In genomic region chr1:160308451-160309182, GRCh38 we compare ENCODE assay signal across 22 cellular contexts. TPM values are rescaled to one million over a fixed set of nuclear protein-coding genes. Genes with fewer than 3 reads are reported as not detected.
DNase-seq lines count a peak whose midpoint lies in the region; ATAC-seq, FAIRE-seq and TF ChIP-seq lines count a peak whose summit lies in the region.
"Had no signal": no experiment of that assay in that cellular context is flagged by ENCODE, and none has a peak within 500 bp of the region (broad histone marks: within the 10 kb centered on the region; RNA-seq: fewer than 3 reads in every experiment).

No MANE protein-coding gene starts in this region.

- H2BK15ac ChIP-seq in H1 (ENCODE audit: low read length) (no peak overlapping the region), mesenchymal stem cell (ENCODE audit: low read depth, poor library complexity, severe bottlenecking) (no peak overlapping the region)

- TF ChIP-seq POLR2A in H1 (IDR thresholded peaks at IDR 0.05; ENCODE audit: control extremely low read depth in 1 of 2, low read depth in 2 of 2, low read length in 2 of 2): no peak

- DNase-seq in H1 (ENCODE audit: low read depth in 1 of 2, low spot score in 2 of 2) (no peak), mesenchymal stem cell (no peak), KG1 (lab: John Stamatoyannopoulos, UW) (no peak), NCI-H2171 treated with DMSO at 0.1 percent for 48 hours (lab: John Stamatoyannopoulos, UW) (no peak)
- no peak for DNase-seq in activated naive CD4-positive, alpha-beta T cell treated with anti-CD3 and anti-CD28 coated beads, Interleukin-2, amount 50 U/mL, for 16 hours
- DNase-seq: activated CD8-positive, alpha-beta T cell treated with anti-CD3 and anti-CD28 coated beads for 36 hours; activated naive CD8-positive, alpha-beta T cell treated with anti-CD3 and anti-CD28 coated beads, Interleukin-2, amount 10 ng/mL, durations not matched to agents 7 days and 5 days; activated T-cell treated with anti-CD3 and anti-CD28 coated beads, Interleukin-2, amount 50 U/mL, for 4 hours; CD4-positive, alpha-beta T cell; NCI-H1417; SHP77 treated with DMSO at 0.1 percent for 48 hours; T-helper 2 cell had no signal

- H2AFZ ChIP-seq in H1 (ENCODE audit: low read length) (no peak overlapping the region), mesenchymal stem cell (ENCODE audit: low read depth, low read length) (no peak overlapping the region)

- H3K27me3 ChIP-seq in BLaER1 (no peaks in the 10 kb centered on the region), HUES48 (ENCODE audit: control insufficient read depth, insufficient read depth, low read length) (no peaks in the 10 kb centered on the region), H1 (replicated peaks in 1 of 4; ENCODE audit: control insufficient read depth in 3 of 4, extremely low read depth in 1 of 4, insufficient read depth in 3 of 4, low read length in 3 of 4) (no peaks in the 10 kb centered on the region), mesenchymal stem cell (ENCODE audit: control insufficient read depth in 1 of 2, insufficient read depth in 1 of 2, low read length in 2 of 2) (no peaks in the 10 kb centered on the region)
- H3K27me3 ChIP-seq: breast epithelium, gastroesophageal sphincter had no signal

- H3K4me1 ChIP-seq in BLaER1 (peaks cover 25% of the 10 kb centered on the region), HUES48 (ENCODE audit: control insufficient read depth, insufficient read depth, low read length) (peaks cover 29% of the 10 kb centered on the region), H1 (replicated peaks in 1 of 4; ENCODE audit: control insufficient read depth in 3 of 4, insufficient read depth in 4 of 4, low read length in 3 of 4) (peaks cover 4 to 11% (median 8%) of the 10 kb centered on the region in 4 experiments), mesenchymal stem cell (ENCODE audit: control insufficient read depth, insufficient read depth, low read depth, low read length) (no peaks in the 10 kb centered on the region)
- H3K4me1 ChIP-seq: breast epithelium, gastroesophageal sphincter had no signal

- POLR2A ChIA-PET in H1 (lab: Charles Lee; ENCODE audit: partially characterized antibody): interaction anchor here (0.7 to 3.1 kb wide), 4 partner anchors 16 to 70 kb away, joined by 3 to 13 read pairs (median 10); partner anchors contain the start of gene PEX19

- H4K91ac ChIP-seq in H1 (replicated peaks; ENCODE audit: insufficient read length, low read length) (no peak overlapping the region), mesenchymal stem cell (ENCODE audit: low read length) (no peak overlapping the region)

- no peak for TF ChIP-seq EP300 in H1 (IDR thresholded peaks at IDR 0.05; ENCODE audit: borderline replicate concordance in 1 of 2, low read depth in 2 of 2, low read length in 2 of 2)

- H3K27ac ChIP-seq in BLaER1: peak overlapping the region; percentile 62
- peak overlapping the region; percentile 54 for H3K27ac ChIP-seq in HUES48 (ENCODE audit: low read depth, low read length)
- H3K27ac ChIP-seq in H1 (ENCODE audit: low read depth, low read length): no peak overlapping the region
- H3K27ac ChIP-seq in mesenchymal stem cell (ENCODE audit: low read length, poor library complexity, severe bottlenecking): no peak overlapping the region
- H3K27ac ChIP-seq: breast epithelium, epithelial cell of prostate, gastroesophageal sphincter, VCaP had no signal

- no peaks in the 10 kb centered on the region for H3K23me2 ChIP-seq in H1 (ENCODE audit: low read depth, low read length)

- peak overlapping the region; percentile 73 for H4K5ac ChIP-seq in H1 (ENCODE audit: insufficient read length, low read depth, low read length)

- H3K9ac ChIP-seq in BLaER1: peak overlapping the region; percentile 3; the same call in 1 of the 2 replicates
- H3K9ac ChIP-seq in HUES48 (ENCODE audit: low read depth, low read length): no peak overlapping the region
- no peak overlapping the region for H3K9ac ChIP-seq in H1 (replicated peaks in 1 of 4; ENCODE audit: extremely low read depth in 1 of 4, low read depth in 3 of 4, low read length in 3 of 4)
- peak overlapping the region; percentile 87 for H3K9ac ChIP-seq in mesenchymal stem cell (ENCODE audit: low read length)

- FAIRE-seq in H1 (lab: Jason Lieb, UNC): peak; percentile 71
- FAIRE-seq: HTR-8/SVneo had no signal

- H3K4ac ChIP-seq in H1 (replicated peaks; ENCODE audit: insufficient read length, low read depth, low read length) (no peak overlapping the region), mesenchymal stem cell (ENCODE audit: low read depth in 1 of 2, low read length in 2 of 2) (no peak overlapping the region)

- no peak overlapping the region for H3K56ac ChIP-seq in H1 (replicated peaks; ENCODE audit: insufficient read length, low read depth, low read length)

- H2BK20ac ChIP-seq in H1 (ENCODE audit: low read length): no peak overlapping the region; the same call in 1 of the 2 replicates

- WGBS in H1 (ENCODE audit: extremely low coverage in 1 of 2, insufficient coverage in 1 of 2, insufficient read length in 1 of 2, insufficient replicate concordance in 2 of 2, low coverage in 1 of 2, low lambda C conversion rate in 2 of 2, missing lambda C conversion rate in 1 of 2), 2 experiments: 72% methylated on average over 4 of the region's 4 CpGs; no CpG with 5 or more reads in 1 of the 2 experiments
- 96% methylated on average over 3 of the region's 4 CpGs for WGBS in mesenchymal stem cell

- no peak for TF ChIP-seq RAD21 in H1 (IDR thresholded peaks at IDR 0.05 in 1 of 2, conservative IDR thresholded peaks at IDR 0.05 in 1 of 2; ENCODE audit: low read depth in 2 of 2, low read length in 2 of 2)

- no peaks in the 10 kb centered on the region for H4K20me1 ChIP-seq in BLaER1
- peaks cover 0 to 2% of the 10 kb centered on the region in 2 experiments for H4K20me1 ChIP-seq in H1 (replicated peaks in 1 of 2; ENCODE audit: control insufficient read depth in 1 of 2, insufficient read depth in 2 of 2, low read length in 2 of 2)

- H3K4me2 ChIP-seq in BLaER1: peak overlapping the region; percentile 47
- H3K4me2 ChIP-seq in H1 (ENCODE audit: insufficient read depth in 1 of 2, low read depth in 2 of 2, low read length in 2 of 2): peak overlapping the region; percentile 6 to 14; a peak in 1 of 4 replicates
- no peak overlapping the region for H3K4me2 ChIP-seq in mesenchymal stem cell (ENCODE audit: low read length, poor library complexity, severe bottlenecking)

- CTCF ChIA-PET in H1 (lab: Charles Lee; ENCODE audit: partially characterized antibody): interaction anchor here (0.6 to 2.7 kb wide), 6 partner anchors 14 to 69 kb away, joined by 3 to 23 read pairs (median 4); no protein-coding TSS in a partner anchor

- no peak overlapping the region for H2BK12ac ChIP-seq in H1 (ENCODE audit: low read depth, low read length)
- no peak overlapping the region for H2BK12ac ChIP-seq in mesenchymal stem cell (ENCODE audit: low read length in 2 of 2)

- no peak overlapping the region for H3K14ac ChIP-seq in H1 (ENCODE audit: insufficient read length)
- H3K14ac ChIP-seq in mesenchymal stem cell (ENCODE audit: low read length in 2 of 2): no peak overlapping the region

- H3K4me3 ChIP-seq in BLaER1: no peak overlapping the region
- no peak overlapping the region for H3K4me3 ChIP-seq in HUES48 (ENCODE audit: low read depth, low read length)
- peak overlapping the region in 1 of 4 experiments; percentile 25; a peak in 1 of 8 replicates for H3K4me3 ChIP-seq in H1 (ENCODE audit: extremely low read depth in 1 of 4, insufficient read depth in 2 of 4, low read depth in 3 of 4, low read length in 4 of 4)
- H3K4me3 ChIP-seq in mesenchymal stem cell (ENCODE audit: insufficient read depth in 1 of 2, low read depth in 1 of 2, low read length in 2 of 2): peak overlapping the region in 1 of 2 experiments; percentile 40
- H3K4me3 ChIP-seq: breast epithelium, gastroesophageal sphincter had no signal

- H2AK5ac ChIP-seq in H1 (ENCODE audit: low read depth, low read length) (no peak overlapping the region), mesenchymal stem cell (ENCODE audit: low read length, severe bottlenecking) (no peak overlapping the region)

- H3K23ac ChIP-seq in H1 (ENCODE audit: insufficient read length) (no peak overlapping the region), mesenchymal stem cell (ENCODE audit: low read length in 2 of 2) (no peak overlapping the region)

- H2BK120ac ChIP-seq in H1 (replicated peaks; ENCODE audit: low read depth, low read length) (no peak overlapping the region), mesenchymal stem cell (ENCODE audit: low read depth, low read length) (no peak overlapping the region)

- no peaks in the 10 kb centered on the region for H3K9me3 ChIP-seq in BLaER1
- H3K9me3 ChIP-seq in HUES48 (ENCODE audit: control insufficient read depth, insufficient read depth, low read length): no peaks in the 10 kb centered on the region
- no peaks in the 10 kb centered on the region for H3K9me3 ChIP-seq in H1 (ENCODE audit: insufficient read depth in 2 of 2, low read depth in 1 of 2, low read length in 1 of 2)
- no peaks in the 10 kb centered on the region for H3K9me3 ChIP-seq in mesenchymal stem cell (ENCODE audit: control insufficient read depth, low read length)
- H3K9me3 ChIP-seq: breast epithelium, gastroesophageal sphincter had no signal

- no peak for TF ChIP-seq CTCF in H1 (IDR thresholded peaks at IDR 0.05; ENCODE audit: control extremely low read depth in 1 of 3, insufficient read depth in 1 of 3, low read depth in 1 of 3, low read length in 3 of 3)

- H4K8ac ChIP-seq in H1 (ENCODE audit: extremely low read depth, insufficient read depth, low read length): no peak overlapping the region; the same call in 1 of the 2 replicates
- H4K8ac ChIP-seq in mesenchymal stem cell (ENCODE audit: low read length): no peak overlapping the region

- H3K79me2 ChIP-seq in H1 (ENCODE audit: control insufficient read depth in 1 of 2, insufficient read depth in 2 of 2, low read length in 2 of 2): no peaks in the 10 kb centered on the region

- H3K18ac ChIP-seq in H1 (ENCODE audit: extremely low read depth, low read length) (no peak overlapping the region), mesenchymal stem cell (ENCODE audit: low read depth in 1 of 2, low read length in 2 of 2) (no peak overlapping the region)

- H2BK5ac ChIP-seq in H1 (ENCODE audit: low read depth, low read length): no peak overlapping the region
- H2BK5ac ChIP-seq in mesenchymal stem cell (ENCODE audit: low read depth, low read length, poor library complexity, severe bottlenecking): no peak overlapping the region

- ATAC-seq in GM18909 (IDR thresholded peaks at IDR 0.05; ENCODE audit: poor library complexity, unreplicated experiment): no peak
- ATAC-seq: activated CD8-positive, alpha-beta T cell treated with anti-CD3 and anti-CD28 coated beads for 36 hours; activated T-cell treated with anti-CD3 and anti-CD28 coated beads, Interleukin-2, amount 50 U/mL, for 4 hours; gastroesophageal sphincter; left lobe of liver had no signal

- H3K36me3 ChIP-seq in BLaER1 (peaks cover 99% of the 10 kb centered on the region), HUES48 (ENCODE audit: control insufficient read depth, insufficient read depth, low read length) (peaks cover 86% of the 10 kb centered on the region), H1 (ENCODE audit: control insufficient read depth in 2 of 4, insufficient read depth in 4 of 4, low read length in 3 of 4) (peaks cover 23 to 64% (median 53%) of the 10 kb centered on the region in 4 experiments), mesenchymal stem cell (ENCODE audit: control insufficient read depth in 1 of 2, insufficient read depth in 2 of 2, low read depth in 1 of 2, low read length in 2 of 2) (peaks cover 47 to 93% of the 10 kb centered on the region in 2 experiments)

- H3K79me1 ChIP-seq in H1 (ENCODE audit: low read depth, low read length) (no peaks in the 10 kb centered on the region), mesenchymal stem cell (replicated peaks; ENCODE audit: low read length, poor library complexity, severe bottlenecking) (peaks cover 28% of the 10 kb centered on the region)

RNA-seq across cellular contexts. Expression of gene PEX19, which starts 23.7 kb away (rescaled TPM):
- total RNA-seq in H1 (2021; fragmentation: NEBNext Ultra II Directional; extraction: Animal tissue kit (Norgen Biotek cat#: 25700)): 80.2 TPM in 2 replicates
- 36.4 and 50.4 TPM in 2 replicates for polyA plus RNA-seq in H1 (2011; rRNA removed)
- 48.4 TPM for polyA plus RNA-seq in H1 (2011; cell fraction: cytosol; rRNA removed)
- 35.9 TPM for polyA plus RNA-seq in H1 (2011; cell fraction: nucleus; rRNA removed)
- 55.8 to 63.3 TPM (median 57.7 TPM) in 4 replicates for polyA plus RNA-seq in H1 (2012, experiment 1 of 2)
- 34.3 TPM for polyA plus RNA-seq in H1 (2012, experiment 2 of 2)
- polyA plus RNA-seq in H1 (2013, experiment 1 of 2): 33.4 TPM
- polyA plus RNA-seq in H1 (2013, experiment 2 of 2): 32.0 TPM
- polyA minus RNA-seq in H1 (2011; rRNA and poly(A)+ RNA removed): 76.8 and 97.3 TPM in 2 replicates
- polyA minus RNA-seq in H1 (2011; cell fraction: cytosol; rRNA and poly(A)+ RNA removed): 28.8 TPM
- polyA minus RNA-seq in H1 (2011; cell fraction: nucleus; rRNA and poly(A)+ RNA removed): 69.6 TPM
- 25.8 TPM for polyA plus RNA-seq in mesenchymal stem cell (2013, experiment 1 of 2)
- polyA plus RNA-seq in mesenchymal stem cell (2013, experiment 2 of 2): 26.9 TPM

RNA-seq across cellular contexts. Expression of gene COPA, which starts 34.4 kb away (rescaled TPM):
- 115 TPM in 2 replicates for total RNA-seq in H1 (2021; fragmentation: NEBNext Ultra II Directional; extraction: Animal tissue kit (Norgen Biotek cat#: 25700))
- 56.4 and 78.2 TPM in 2 replicates for polyA plus RNA-seq in H1 (2011; rRNA removed)
- polyA plus RNA-seq in H1 (2011; cell fraction: cytosol; rRNA removed): 88.6 TPM
- 66.2 TPM for polyA plus RNA-seq in H1 (2011; cell fraction: nucleus; rRNA removed)
- polyA plus RNA-seq in H1 (2012, experiment 1 of 2): 69.4 to 92.6 TPM (median 83.5 TPM) in 4 replicates
- polyA plus RNA-seq in H1 (2012, experiment 2 of 2): 17.5 TPM
- polyA plus RNA-seq in H1 (2013, experiment 1 of 2): 71.0 TPM
- 63.2 TPM for polyA plus RNA-seq in H1 (2013, experiment 2 of 2)
- polyA minus RNA-seq in H1 (2011; rRNA and poly(A)+ RNA removed): 207 and 312 TPM in 2 replicates
- polyA minus RNA-seq in H1 (2011; cell fraction: cytosol; rRNA and poly(A)+ RNA removed): 114 TPM
- polyA minus RNA-seq in H1 (2011; cell fraction: nucleus; rRNA and poly(A)+ RNA removed): 92.1 TPM
- polyA plus RNA-seq in mesenchymal stem cell (2013, experiment 1 of 2): 189 TPM
- polyA plus RNA-seq in mesenchymal stem cell (2013, experiment 2 of 2): 186 TPM

RNA-seq across cellular contexts. Expression of gene NCSTN, which starts 34.6 kb away (rescaled TPM):
- 64.7 and 70.1 TPM in 2 replicates for total RNA-seq in H1 (2021; fragmentation: NEBNext Ultra II Directional; extraction: Animal tissue kit (Norgen Biotek cat#: 25700))
- polyA plus RNA-seq in H1 (2011; rRNA removed): 115 and 125 TPM in 2 replicates
- polyA plus RNA-seq in H1 (2011; cell fraction: cytosol; rRNA removed): 102 TPM
- polyA plus RNA-seq in H1 (2011; cell fraction: nucleus; rRNA removed): 156 TPM
- 65.3 to 79.1 TPM (median 68.2 TPM) in 4 replicates for polyA plus RNA-seq in H1 (2012, experiment 1 of 2)
- polyA plus RNA-seq in H1 (2012, experiment 2 of 2): 47.5 TPM
- 139 TPM for polyA plus RNA-seq in H1 (2013, experiment 1 of 2)
- polyA plus RNA-seq in H1 (2013, experiment 2 of 2): 132 TPM
- polyA minus RNA-seq in H1 (2011; rRNA and poly(A)+ RNA removed): 118 and 137 TPM in 2 replicates
- 34.7 TPM for polyA minus RNA-seq in H1 (2011; cell fraction: cytosol; rRNA and poly(A)+ RNA removed)
- polyA minus RNA-seq in H1 (2011; cell fraction: nucleus; rRNA and poly(A)+ RNA removed): 66.9 TPM
- 193 TPM for polyA plus RNA-seq in mesenchymal stem cell (2013, experiment 1 of 2)
- polyA plus RNA-seq in mesenchymal stem cell (2013, experiment 2 of 2): 190 TPM

RNA-seq across cellular contexts. Expression of gene DCAF8, which starts 46.3 kb away (rescaled TPM):
- total RNA-seq in H1 (2021; fragmentation: NEBNext Ultra II Directional; extraction: Animal tissue kit (Norgen Biotek cat#: 25700)): 110 and 113 TPM in 2 replicates
- 68.2 and 86.3 TPM in 2 replicates for polyA plus RNA-seq in H1 (2011; rRNA removed)
- 109 TPM for polyA plus RNA-seq in H1 (2011; cell fraction: cytosol; rRNA removed)
- polyA plus RNA-seq in H1 (2011; cell fraction: nucleus; rRNA removed): 282 TPM
- polyA plus RNA-seq in H1 (2012, experiment 1 of 2): 108 to 124 TPM (median 115 TPM) in 4 replicates
- 31.3 TPM for polyA plus RNA-seq in H1 (2012, experiment 2 of 2)
- polyA plus RNA-seq in H1 (2013, experiment 1 of 2): 82.1 TPM
- 76.5 TPM for polyA plus RNA-seq in H1 (2013, experiment 2 of 2)
- 111 and 133 TPM in 2 replicates for polyA minus RNA-seq in H1 (2011; rRNA and poly(A)+ RNA removed)
- polyA minus RNA-seq in H1 (2011; cell fraction: cytosol; rRNA and poly(A)+ RNA removed): 66.3 TPM
- 167 TPM for polyA minus RNA-seq in H1 (2011; cell fraction: nucleus; rRNA and poly(A)+ RNA removed)
- polyA plus RNA-seq in mesenchymal stem cell (2013, experiment 1 of 2): 57.0 TPM
- 58.2 TPM for polyA plus RNA-seq in mesenchymal stem cell (2013, experiment 2 of 2)

RNA-seq across cellular contexts. Expression of gene NHLH1, which starts 58.3 kb away (rescaled TPM):
- 0.39 and 0.48 TPM in 2 replicates for total RNA-seq in H1 (2021; fragmentation: NEBNext Ultra II Directional; extraction: Animal tissue kit (Norgen Biotek cat#: 25700))
- 0.91 and 1.2 TPM in 2 replicates for polyA plus RNA-seq in H1 (2011; rRNA removed)
- polyA plus RNA-seq in H1 (2011; cell fraction: cytosol; rRNA removed): 0.75 TPM
- polyA plus RNA-seq in H1 (2011; cell fraction: nucleus; rRNA removed): 2.0 TPM
- polyA plus RNA-seq in H1 (2012, experiment 1 of 2): 0.61 to 0.89 TPM (median 0.72 TPM) in 4 replicates
- polyA plus RNA-seq in H1 (2012, experiment 2 of 2): 0.30 TPM
- polyA plus RNA-seq in H1 (2013, experiment 1 of 2): 0.59 TPM
- polyA plus RNA-seq in H1 (2013, experiment 2 of 2): 0.46 TPM
- polyA minus RNA-seq in H1 (2011; rRNA and poly(A)+ RNA removed): 0.27 and 0.98 TPM in 2 replicates
- not detected for polyA minus RNA-seq in H1 (2011; cell fraction: cytosol; rRNA and poly(A)+ RNA removed)
- polyA minus RNA-seq in H1 (2011; cell fraction: nucleus; rRNA and poly(A)+ RNA removed): 0.80 TPM
- polyA plus RNA-seq in mesenchymal stem cell (2013, experiment 1 of 2): 0.23 TPM
- 0.16 TPM for polyA plus RNA-seq in mesenchymal stem cell (2013, experiment 2 of 2)
- total RNA-seq: gastroesophageal sphincter, mucosa of gallbladder had no signal

Comparison
In these comparisons a context has a peak if more than half of its experiments do, and no peak if none do; other contexts are left out.
1. H3K27ac ChIP-seq: peak in BLaER1 (single experiment) and HUES48 (single experiment); none in H1 (single experiment) and mesenchymal stem cell (single experiment).
2. H3K9ac ChIP-seq: peak in BLaER1 (single experiment) and mesenchymal stem cell (single experiment); none in HUES48 (single experiment) and H1 (0 of 4).